ENCODE assay signal across 24 cellular contexts in the genomic region with DNA sequence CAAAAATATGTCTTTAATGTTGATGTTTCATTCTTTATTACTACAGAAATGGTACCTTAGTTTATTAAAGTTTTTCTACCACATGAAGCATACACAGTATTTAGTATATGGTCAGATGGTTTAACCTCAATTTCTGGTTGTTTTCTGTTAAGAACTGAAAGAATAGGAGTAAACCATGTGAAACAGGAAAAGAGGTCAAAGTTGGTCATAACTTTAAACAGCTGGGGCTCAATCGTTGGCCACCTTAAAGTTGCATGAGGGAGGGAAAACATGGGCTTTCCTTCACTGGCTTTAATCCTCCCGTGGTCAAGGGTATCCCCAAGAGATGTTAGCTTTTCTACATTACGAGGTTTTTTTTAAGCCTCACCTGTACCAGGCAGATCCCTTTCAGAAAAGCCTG.
"Had no signal": no experiment of that assay in that cellular context is flagged by ENCODE, and none has a peak within 500 bp of the region (broad histone marks: within the 10 kb centered on the region; RNA-seq: fewer than 3 reads in every experiment).

No MANE protein-coding gene starts in this region.

- H3K9me3 ChIP-seq: esophagus squamous epithelium had no signal

- H3K4me3 ChIP-seq: esophagus squamous epithelium had no signal

- H3K27ac ChIP-seq: brain microvascular endothelial cell, epithelial cell of prostate, esophagus squamous epithelium, VCaP had no signal

- H3K27me3 ChIP-seq: brain microvascular endothelial cell, esophagus squamous epithelium had no signal

- H3K36me3 ChIP-seq: brain microvascular endothelial cell, esophagus squamous epithelium had no signal

- H3K4me1 ChIP-seq: esophagus squamous epithelium had no signal

- DNase-seq: activated CD4-positive, alpha-beta memory T cell treated with anti-CD3 and anti-CD28 coated beads, Interleukin-2, amount 10 ng/mL, durations not matched to agents 7 days and 5 days; activated CD4-positive, alpha-beta T cell treated with anti-CD3 and anti-CD28 coated beads for 1 hour; activated CD4-positive, alpha-beta T cell treated with anti-CD3 and anti-CD28 coated beads for 4 hours; activated CD4-positive, alpha-beta T cell treated with anti-CD3 and anti-CD28 coated beads, Interleukin-2, amount 10 ng/mL, durations not matched to agents 7 days and 5 days; activated CD4-positive, alpha-beta T cell treated with anti-CD3 and anti-CD28 coated beads, Interleukin-2, amount 50 U/mL, for 4 hours; activated CD8-positive, alpha-beta memory T cell treated with anti-CD3 and anti-CD28 coated beads for 24 hours; activated effector memory CD4-positive, alpha-beta T cell treated with Interleukin-2 at 50 U/mL for 16 hours; activated gamma-delta T cell treated with Interleukin-2 at 50 U/mL for 16 hours; activated naive CD4-positive, alpha-beta T cell treated with anti-CD3 and anti-CD28 coated beads, Interleukin-2, amount 50 U/mL, for 16 hours; activated naive CD4-positive, alpha-beta T cell treated with Interleukin-2 at 50 U/mL for 16 hours; activated T-cell treated with anti-CD3 and anti-CD28 coated beads, Interleukin-2, amount 50 U/mL, for 4 hours; amniotic stem cell; anterior cingulate cortex; brain microvascular endothelial cell; cortex of kidney; dermis blood vessel endothelial cell; effector CD4-positive, alpha-beta T cell; effector memory CD8-positive, alpha-beta T cell; esophagus squamous epithelium; foreskin fibroblast; head of caudate nucleus; T-helper 2 cell had no signal
